Comparison of ENCODE assay signal across 1 cellular context in the genomic region with DNA sequence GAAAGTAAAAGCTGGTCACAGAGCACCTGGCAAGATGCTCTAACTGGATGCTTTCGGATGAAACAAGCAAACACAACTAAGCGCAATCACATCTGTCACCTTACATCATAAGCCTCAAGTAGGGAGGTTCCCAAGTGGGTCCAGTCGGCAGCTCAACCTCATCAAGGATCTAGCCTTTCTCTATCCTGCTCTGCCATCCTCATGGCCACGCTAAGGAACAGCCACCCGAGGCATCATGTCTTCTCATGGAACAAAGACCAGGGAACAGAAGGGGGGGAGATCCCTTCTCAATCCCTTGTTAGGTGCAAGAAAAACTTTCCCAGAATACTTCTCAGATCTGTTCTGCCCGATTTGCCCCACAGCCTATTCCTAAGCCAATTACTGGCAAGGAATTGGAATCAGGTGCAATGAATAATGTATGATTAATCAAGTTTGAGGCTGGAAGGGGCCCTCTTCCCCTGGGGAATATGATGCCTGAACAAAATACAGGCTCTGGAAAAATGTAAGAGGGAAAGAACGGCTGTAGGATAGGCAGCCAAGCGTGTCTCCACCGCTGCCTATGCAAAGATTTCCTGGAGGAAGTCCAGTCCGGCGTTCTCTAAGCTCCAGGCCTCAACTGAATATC.
TF ChIP-seq lines count a peak whose summit lies in the region.

No MANE protein-coding gene starts in this region.

TF ChIP-seq in H1, 55 proteins besides CTCF, POLR2A, EP300 and RAD21:
- TF ChIP-seq ZNF274 (IDR thresholded peaks at IDR 0.05; ENCODE audit: borderline replicate concordance, extremely low read depth, low read length) (no peak), TAF1 (IDR thresholded peaks at IDR 0.05; ENCODE audit: low read depth, low read length) (no peak), GABPA (IDR thresholded peaks at IDR 0.05; ENCODE audit: borderline replicate concordance, insufficient read depth, low read length) (no peak), SP4 (IDR thresholded peaks at IDR 0.05; ENCODE audit: low read length) (no peak), KDM1A (IDR thresholded peaks at IDR 0.05; ENCODE audit: borderline replicate concordance, low read length) (no peak), ATF2 (IDR thresholded peaks at IDR 0.05; ENCODE audit: low read length) (no peak), CREB1 (IDR thresholded peaks at IDR 0.05) (no peak), ASH2L (IDR thresholded peaks at IDR 0.05; ENCODE audit: low read length) (no peak), KDM4A (IDR thresholded peaks at IDR 0.05; ENCODE audit: low read depth, low read length, severe bottlenecking) (no peak), SP1 (IDR thresholded peaks at IDR 0.05; ENCODE audit: low read depth, low read length) (no peak), SIN3A (conservative IDR thresholded peaks at IDR 0.05 in 1 of 2, IDR thresholded peaks at IDR 0.05 in 1 of 2; ENCODE audit: low read depth in 1 of 2, low read length in 2 of 2) (no peak), SAP30 (IDR thresholded peaks at IDR 0.05; ENCODE audit: insufficient read depth, insufficient replicate concordance, low read length) (no peak), JUND (IDR thresholded peaks at IDR 0.05; ENCODE audit: low read length) (no peak), HDAC6 (IDR thresholded peaks at IDR 0.05; ENCODE audit: low read depth, low read length) (no peak), MAFK (IDR thresholded peaks at IDR 0.05; ENCODE audit: low read depth, low read length) (no peak), CBX8 (IDR thresholded peaks at IDR 0.05; ENCODE audit: borderline replicate concordance, low read depth, low read length) (no peak), TAF7 (optimal IDR thresholded peaks at IDR 0.05; ENCODE audit: borderline replicate concordance, low read depth, low read length) (no peak), CHD1 (IDR thresholded peaks at IDR 0.05; ENCODE audit: low read depth, low read length) (no peak), POLR2AphosphoS5 (IDR thresholded peaks at IDR 0.05; ENCODE audit: low read depth, low read length) (no peak)
